8 cellular contexts compared by ENCODE assay signal in the genomic region with DNA sequence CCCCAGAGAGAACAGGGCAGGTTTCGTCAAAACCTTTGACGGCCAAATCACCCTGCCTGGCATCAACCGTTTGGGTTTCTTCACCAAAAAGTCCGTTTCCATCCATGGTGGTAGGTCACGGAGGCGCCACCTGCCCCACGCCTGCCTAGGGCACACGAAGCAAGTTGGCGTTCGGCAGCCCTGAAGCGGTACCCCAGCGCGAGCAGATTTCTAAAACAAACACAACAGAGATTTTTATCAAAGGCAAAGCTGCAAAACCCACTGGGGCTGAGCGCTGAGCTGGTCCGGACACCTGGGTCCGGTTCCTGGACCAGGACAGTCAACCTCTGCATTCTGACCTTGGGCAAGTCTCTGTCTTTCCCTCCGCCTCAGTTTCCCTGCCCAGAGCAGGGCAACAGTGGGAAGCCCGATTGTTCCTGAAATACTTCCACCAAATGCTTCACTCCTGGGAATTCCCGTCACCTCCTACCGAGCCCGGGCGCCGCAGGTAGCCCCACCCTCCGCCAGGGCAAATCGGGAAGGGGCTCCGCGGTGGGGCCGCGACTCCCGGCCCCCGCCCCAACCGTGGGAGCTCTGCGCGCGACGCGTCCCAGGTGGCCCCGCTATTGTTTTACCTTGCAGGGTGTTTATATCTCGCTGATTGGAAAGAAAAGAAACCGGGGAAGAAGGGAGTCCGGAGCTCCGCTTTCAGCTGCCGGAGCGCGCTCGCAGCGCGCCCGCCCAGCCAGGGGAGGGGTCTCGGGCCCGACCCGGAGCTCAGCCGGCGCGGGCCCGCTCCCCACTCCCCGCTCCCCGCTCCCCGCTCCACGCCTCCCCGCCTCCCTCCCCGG. TPM values are rescaled to one million over a fixed set of nuclear protein-coding genes. Genes with fewer than 3 reads are reported as not detected.
DNase-seq lines count a peak whose midpoint lies in the region; ATAC-seq and TF ChIP-seq lines count a peak whose summit lies in the region.

No MANE protein-coding gene starts in this region.

- intact Hi-C loops in PC-3 (cut with micrococcal nuclease) (no loop called here), mucosa of descending colon (cut with DNase I, micrococcal nuclease) (no loop called here), aorta (cut with DNase I) (no loop called here)

- peak overlapping the region; percentile 85 for H3K4me3 ChIP-seq in PC-3 (ENCODE audit: low read length)
- peak overlapping the region; percentile 64 for H3K4me3 ChIP-seq in ectodermal cell (ENCODE audit: insufficient read depth, low read depth, low read length)
- peak overlapping the region; percentile 27 for H3K4me3 ChIP-seq in mucosa of descending colon
- peak overlapping the region; percentile 89 to 91 for H3K4me3 ChIP-seq in aorta (ENCODE audit: low read length in 2 of 2)

- no peaks in the 10 kb centered on the region for H3K36me3 ChIP-seq in PC-3 (ENCODE audit: low read depth, low read length)
- H3K36me3 ChIP-seq in ectodermal cell (ENCODE audit: control insufficient read depth, insufficient read depth, low read length): no peaks in the 10 kb centered on the region
- no peaks in the 10 kb centered on the region for H3K36me3 ChIP-seq in mucosa of descending colon (ENCODE audit: low read depth)
- H3K36me3 ChIP-seq in aorta (ENCODE audit: control insufficient read depth in 1 of 2, insufficient read depth in 2 of 2, low read length in 1 of 2): no peaks in the 10 kb centered on the region

- CTCF ChIA-PET in PC-3 (lab: Charles Lee): no interaction called here

- POLR2A ChIA-PET in PC-3 (lab: Charles Lee; ENCODE audit: unreplicated experiment): no interaction called here

- ATAC-seq in PC-3 (peak; percentile 31), mucosa of descending colon (peak; percentile 28), aorta (ENCODE audit: low FRiP score) (peak; percentile 12)

- H3K27me3 ChIP-seq in PC-3 (ENCODE audit: low read length): no peaks in the 10 kb centered on the region
- peaks cover 23% of the 10 kb centered on the region for H3K27me3 ChIP-seq in ectodermal cell (ENCODE audit: control insufficient read depth, insufficient read depth, low read length, poor library complexity, severe bottlenecking)
- no peaks in the 10 kb centered on the region for H3K27me3 ChIP-seq in aorta (ENCODE audit: control insufficient read depth in 1 of 2, insufficient read depth in 2 of 2, low read length in 1 of 2)

- H2AFZ ChIP-seq in PC-3 (ENCODE audit: low read length): peak overlapping the region; percentile 90

- 1% methylated on average over 62 of the region's 62 CpGs for WGBS in ectodermal cell, 2 experiments
- WGBS in aorta, 2 donors: 2% methylated on average over 40 to 62 of the region's 62 CpGs

- no TSS peak for BruUV-seq in PC-3 (replicated peaks; lab: Mats Ljungman, UMichigan)

- H3K4me1 ChIP-seq in PC-3 (ENCODE audit: insufficient read depth, low read length): peaks cover 15% of the 10 kb centered on the region; the same call in 1 of the 2 replicates
- H3K4me1 ChIP-seq in ectodermal cell (ENCODE audit: control insufficient read depth, insufficient read depth, low read length): peaks cover 3% of the 10 kb centered on the region
- peaks cover 11% of the 10 kb centered on the region for H3K4me1 ChIP-seq in mucosa of descending colon (ENCODE audit: low read depth)
- H3K4me1 ChIP-seq in aorta (ENCODE audit: control insufficient read depth in 1 of 2, insufficient read depth in 2 of 2, low read length in 2 of 2): no peaks in the 10 kb centered on the region

- TF ChIP-seq CTCF in PC-3 (conservative IDR thresholded peaks at IDR 0.05; ENCODE audit: low read depth, low read length): no peak
- no peak for TF ChIP-seq CTCF in mucosa of descending colon (IDR thresholded peaks at IDR 0.05)

- no peaks in the 10 kb centered on the region for H3F3A ChIP-seq in PC-3 (ENCODE audit: low read length, unreplicated experiment)

- peak overlapping the region; percentile 50 for H3K9ac ChIP-seq in PC-3 (ENCODE audit: low read length)

- H3K27ac ChIP-seq in PC-3 (ENCODE audit: low read length) (no peak overlapping the region), ectodermal cell (ENCODE audit: insufficient read depth, low read depth, low read length, poor library complexity, severe bottlenecking) (no peak overlapping the region), aorta (ENCODE audit: low read depth in 1 of 2, low read length in 2 of 2) (no peak overlapping the region)

- H3K9me3 ChIP-seq in PC-3 (ENCODE audit: low read length) (no peaks in the 10 kb centered on the region), ectodermal cell (ENCODE audit: control insufficient read depth, low read length) (no peaks in the 10 kb centered on the region), mucosa of descending colon (no peaks in the 10 kb centered on the region), aorta (ENCODE audit: control insufficient read depth, low read length) (no peaks in the 10 kb centered on the region)

- peak overlapping the region; percentile 91 for H3K4me2 ChIP-seq in PC-3 (ENCODE audit: low read length)

- DNase-seq in activated naive CD4-positive, alpha-beta T cell treated with Interleukin-2 at 50 U/mL for 16 hours: peak; percentile 12
- no peak for DNase-seq in activated naive CD4-positive, alpha-beta T cell (lab: John Stamatoyannopoulos, UW)
- DNase-seq in PC-3 (peak; percentile 10), mucosa of descending colon (peak in 2 of 3 donors; percentile 32 to 42), aorta (no peak), cerebellar cortex (ENCODE audit: low spot score) (no peak), NOMO-1 treated with dmso at 0.1 percent for 144 hours (lab: John Stamatoyannopoulos, UW; ENCODE audit: unreplicated experiment) (no peak)

- H3K79me2 ChIP-seq in PC-3 (ENCODE audit: low read length): no peaks in the 10 kb centered on the region

- no peaks in the 10 kb centered on the region for H4K20me1 ChIP-seq in PC-3 (ENCODE audit: low read length)

- H3K9me2 ChIP-seq in PC-3 (replicated peaks; ENCODE audit: low read length): no peaks in the 10 kb centered on the region

RNA-seq across cellular contexts. Expression of a gene that starts 0.6 kb away (rescaled TPM):
- 15.5 and 17.2 TPM in 2 replicates for total RNA-seq in PC-3 (2014; rRNA removed)
- polyA plus RNA-seq in ectodermal cell (2013, experiment 1 of 4): 25.2 TPM
- polyA plus RNA-seq in ectodermal cell (2013, experiment 2 of 4): 26.9 TPM
- polyA plus RNA-seq in ectodermal cell (2013, experiment 3 of 4): 19.5 TPM
- 22.9 TPM for polyA plus RNA-seq in ectodermal cell (2013, experiment 4 of 4)
- total RNA-seq in mucosa of descending colon: 10 to 100 TPM; 20.9 to 35.4 (median 27.4) TPM
- total RNA-seq in aorta: 1 to 10 TPM; 1.5 to 5.9 TPM
- under 1 TPM; 0.18 to 0.38 TPM for polyA plus RNA-seq in aorta

Comparison
In these comparisons a context has a peak if more than half of its experiments do, and no peak if none do; other contexts are left out.
1. DNase-seq: peak in activated naive CD4-positive, alpha-beta T cell treated with Interleukin-2 at 50 U/mL for 16 hours (single experiment), PC-3 (single experiment) and mucosa of descending colon (2 of 3); none in activated naive CD4-positive, alpha-beta T cell (0 of 4), aorta (0 of 2), cerebellar cortex (single experiment) and NOMO-1 treated with dmso at 0.1 percent for 144 hours (single experiment).
2. H3K4me3 ChIP-seq: peak in every context shown above with its lines; median percentile 90 in aorta; 85 in PC-3; 64 in ectodermal cell; 27 in mucosa of descending colon.
3. Peak in every context shown above with its lines, with median percentiles within 50 percentile points of each other: ATAC-seq.